In genomic region chr11:108664730-108665525, GRCh38 we compare ENCODE assay signal across 1 cellular context.
TF ChIP-seq lines count a peak whose summit lies in the region.

TSS of gene DDX10 (plus strand) at chr11:108665069. CDS start at chr11:108665154, 85 bp downstream.

TF ChIP-seq in GM12878, 131 proteins besides CTCF, POLR2A, EP300 and RAD21 (continued from another document and continues in another):
- TF ChIP-seq BCLAF1 (IDR thresholded peaks at IDR 0.05) (no peak), ATF3 (IDR thresholded peaks at IDR 0.05; ENCODE audit: borderline replicate concordance, extremely low read depth, low read depth, low read length) (no peak), ASH2L (IDR thresholded peaks at IDR 0.05; ENCODE audit: borderline replicate concordance, low read depth) (no peak), IKZF1 (conservative IDR thresholded peaks at IDR 0.05) (peak; percentile 33; the same call in 1 of the 2 replicates), SREBF2 (IDR thresholded peaks at IDR 0.05; ENCODE audit: low read length) (no peak), RUNX3 (IDR thresholded peaks at IDR 0.05; ENCODE audit: low read length) (no peak), MEF2B (IDR thresholded peaks at IDR 0.05; ENCODE audit: partially characterized antibody, poor library complexity, severe bottlenecking) (no peak), ZNF687 (IDR thresholded peaks at IDR 0.05) (peak; percentile 62; the same call in 1 of the 2 replicates), CHD2 (IDR thresholded peaks at IDR 0.05; ENCODE audit: borderline replicate concordance, low read depth, low read length) (no peak), RAD51 (IDR thresholded peaks at IDR 0.05) (peak; percentile 60), CREM (IDR thresholded peaks at IDR 0.05; ENCODE audit: low read depth) (peak; percentile 94), NR2C2 (IDR thresholded peaks at IDR 0.05; ENCODE audit: borderline replicate concordance, control insufficient read depth, insufficient read length, low read depth) (no peak), ESRRA (IDR thresholded peaks at IDR 0.05; ENCODE audit: low read length) (no peak), SMAD5 (IDR thresholded peaks at IDR 0.05; ENCODE audit: low read depth) (no peak), SP1 (IDR thresholded peaks at IDR 0.05; ENCODE audit: low read depth, low read length) (peak; percentile 80), CBFB (IDR thresholded peaks at IDR 0.05; ENCODE audit: low read depth) (no peak), MTA2 (IDR thresholded peaks at IDR 0.05; ENCODE audit: low read depth) (no peak), RCOR1 (conservative IDR thresholded peaks at IDR 0.05; ENCODE audit: low read depth, low read length) (no peak), ELK1 (IDR thresholded peaks at IDR 0.05; ENCODE audit: low read depth, low read length) (no peak), NR2C1 (IDR thresholded peaks at IDR 0.05) (peak; percentile 93), TCF7 (IDR thresholded peaks at IDR 0.05; ENCODE audit: borderline replicate concordance) (no peak), MTA3 (IDR thresholded peaks at IDR 0.05; ENCODE audit: borderline replicate concordance, low read length) (no peak), FOS (IDR thresholded peaks at IDR 0.05; ENCODE audit: borderline replicate concordance, extremely low read depth, insufficient read length) (no peak), ZZZ3 (IDR thresholded peaks at IDR 0.05; ENCODE audit: control insufficient read depth, insufficient read length, low read depth) (no peak), PKNOX1 (IDR thresholded peaks at IDR 0.05) (peak; percentile 29; the same call in 1 of the 2 replicates), RFX5 (IDR thresholded peaks at IDR 0.05; ENCODE audit: low read depth, low read length) (peak; percentile 82), PAX8 (IDR thresholded peaks at IDR 0.05) (no peak), ZNF384 (IDR thresholded peaks at IDR 0.05; ENCODE audit: borderline replicate concordance, low read depth, low read length) (peak; percentile 52; the same call in 1 of the 2 replicates), BCL3 (IDR thresholded peaks at IDR 0.05; ENCODE audit: borderline replicate concordance, insufficient read depth, low read depth, low read length, poor library complexity, severe bottlenecking) (no peak), SMAD1 (IDR thresholded peaks at IDR 0.05; ENCODE audit: low read depth, partially characterized antibody) (no peak), BACH1 (IDR thresholded peaks at IDR 0.05; ENCODE audit: borderline replicate concordance) (no peak), USF1 (IDR thresholded peaks at IDR 0.05; ENCODE audit: borderline replicate concordance, extremely low read length, insufficient read depth, low read depth, low read length) (peak; percentile 43), PRDM15 (CRISPR knock-in tag; IDR thresholded peaks at IDR 0.05) (peak; percentile 76; the same call in 1 of the 2 replicates), GABPA (IDR thresholded peaks at IDR 0.05; ENCODE audit: low read depth) (peak; percentile 81), E2F4 (IDR thresholded peaks at IDR 0.05; ENCODE audit: low read depth, low read length) (peak; percentile 88), PBX3 (IDR thresholded peaks at IDR 0.05; ENCODE audit: insufficient replicate concordance, low read depth, low read length) (no peak), CHD4 (IDR thresholded peaks at IDR 0.05) (no peak), TCF3 (IDR thresholded peaks at IDR 0.05; ENCODE audit: borderline replicate concordance, insufficient read depth, low read depth, low read length) (no peak), ZBTB33 (IDR thresholded peaks at IDR 0.05) (no peak), IKZF2 (IDR thresholded peaks at IDR 0.05) (no peak), TCF12 (IDR thresholded peaks at IDR 0.05; ENCODE audit: low read depth, low read length) (no peak), ATF7 (IDR thresholded peaks at IDR 0.05; ENCODE audit: low read depth) (peak; percentile 100)
